10 cellular contexts compared by ENCODE assay signal in genomic region chr10:6507311-6507710, GRCh38.
DNase-seq lines count a peak whose midpoint lies in the region; ATAC-seq and TF ChIP-seq lines count a peak whose summit lies in the region.
"Had no signal": no experiment of that assay in that cellular context is flagged by ENCODE, and none has a peak within 500 bp of the region (broad histone marks: within the 10 kb centered on the region; RNA-seq: fewer than 3 reads in every experiment).

No MANE protein-coding gene starts in this region.

- intact Hi-C loops in body of pancreas (cut with DNase I), result no loop called here

- TF ChIP-seq POLR2A in body of pancreas (IDR thresholded peaks at IDR 0.05), result no peak

- no peaks in the 10 kb centered on the region for H3K9me3 ChIP-seq in body of pancreas

- peak; percentile 86 to 92 for ATAC-seq in activated T-cell treated with anti-CD3 and anti-CD28 coated beads, Interleukin-2, amount 50 U/mL, for 4 hours
- ATAC-seq in HG02678 (IDR thresholded peaks at IDR 0.05; ENCODE audit: unreplicated experiment), result peak; percentile 93
- peak; percentile 98 for ATAC-seq in activated T-cell treated with anti-CD3 and anti-CD28 coated beads, Interleukin-2, amount 50 U/mL, for 72 hours (replicated peaks in 1 of 2)
- ATAC-seq in stimulated activated naive B cell treated with anti-CD40 and anti-IgM and Interleukin-4, amounts not matched to agents 10 μg/mL and 1 μg/mL and 100 μg/mL, for 72 hours (replicated peaks), result peak; percentile 94 to 97
- ATAC-seq in body of pancreas, result no peak

- no peaks in the 10 kb centered on the region for H3K36me3 ChIP-seq in body of pancreas (replicated peaks in 1 of 2; ENCODE audit: insufficient read depth in 1 of 2, low read depth in 2 of 2)

- WGBS in body of pancreas, 2 donors, result 84 to 88% methylated on average over 5 of the region's 5 CpGs

- H3K27ac Mint-ChIP-seq in activated T-cell treated with anti-CD3 and anti-CD28 coated beads, Interleukin-2, amount 50 U/mL, for 72 hours, result peak overlapping the region; percentile 98
- no peak overlapping the region for H3K27ac Mint-ChIP-seq in stimulated activated naive B cell treated with anti-CD40 and anti-IgM and Interleukin-4, amounts not matched to agents 10 μg/mL and 1 μg/mL and 100 μg/mL, for 72 hours

- peak overlapping the region; percentile 22 for H3K4me3 Mint-ChIP-seq in activated T-cell treated with anti-CD3 and anti-CD28 coated beads, Interleukin-2, amount 50 U/mL, for 4 hours
- peak overlapping the region; percentile 38 to 90 for H3K4me3 Mint-ChIP-seq in activated T-cell treated with anti-CD3 and anti-CD28 coated beads, Interleukin-2, amount 50 U/mL, for 72 hours
- H3K4me3 Mint-ChIP-seq in stimulated activated naive B cell treated with anti-CD40 and anti-IgM and Interleukin-4, amounts not matched to agents 10 μg/mL and 1 μg/mL and 100 μg/mL, for 72 hours, result no peak overlapping the region

- TF ChIP-seq CTCF in body of pancreas (IDR thresholded peaks at IDR 0.05), result no peak

- H3K27ac ChIP-seq in body of pancreas, result no peak overlapping the region
- H3K27ac ChIP-seq: coronary artery had no signal

- H3K27me3 ChIP-seq in body of pancreas, result no peaks in the 10 kb centered on the region

- DNase-seq in activated T-cell treated with anti-CD3 and anti-CD28 coated beads, Interleukin-2, amount 50 U/mL, for 4 hours, result no peak
- DNase-seq in activated T-cell treated with anti-CD3 and anti-CD28 coated beads, Interleukin-2, amount 50 U/mL, for 1 hour, result no peak
- peak; percentile 65 to 70 for DNase-seq in activated T-cell treated with anti-CD3 and anti-CD28 coated beads, Interleukin-2, amount 50 U/mL, for 72 hours
- DNase-seq in stimulated activated naive B cell treated with anti-CD40 and anti-IgM and Interleukin-4, amounts not matched to agents 10 μg/mL and 1 μg/mL and 100 μg/mL, for 72 hours, result peak; percentile 49
- no peak for DNase-seq in NCI-H146 (lab: John Stamatoyannopoulos, UW)
- DNase-seq in OCI-M2 (lab: John Stamatoyannopoulos, UW; ENCODE audit: unreplicated experiment), result no peak
- no peak for DNase-seq in body of pancreas
- DNase-seq: NCI-H69 had no signal

- H3K4me1 Mint-ChIP-seq in activated T-cell treated with anti-CD3 and anti-CD28 coated beads, Interleukin-2, amount 50 U/mL, for 4 hours (ENCODE audit: low read depth), result peaks cover 63% of the 10 kb centered on the region
- peaks cover 76% of the 10 kb centered on the region for H3K4me1 Mint-ChIP-seq in activated T-cell treated with anti-CD3 and anti-CD28 coated beads, Interleukin-2, amount 50 U/mL, for 72 hours (ENCODE audit: low read depth)
- peaks cover 7 to 21% of the 10 kb centered on the region in 2 donors for H3K4me1 Mint-ChIP-seq in stimulated activated naive B cell treated with anti-CD40 and anti-IgM and Interleukin-4, amounts not matched to agents 10 μg/mL and 1 μg/mL and 100 μg/mL, for 72 hours

- H3K36me3 Mint-ChIP-seq in activated T-cell treated with anti-CD3 and anti-CD28 coated beads, Interleukin-2, amount 50 U/mL, for 4 hours (ENCODE audit: insufficient read depth), result peaks cover 59% of the 10 kb centered on the region
- H3K36me3 Mint-ChIP-seq in activated T-cell treated with anti-CD3 and anti-CD28 coated beads, Interleukin-2, amount 50 U/mL, for 72 hours (ENCODE audit: insufficient read depth in 2 of 2), result peaks cover 36 to 67% of the 10 kb centered on the region in 2 donors
- peaks cover 0 to 6% of the 10 kb centered on the region in 2 donors for H3K36me3 Mint-ChIP-seq in stimulated activated naive B cell treated with anti-CD40 and anti-IgM and Interleukin-4, amounts not matched to agents 10 μg/mL and 1 μg/mL and 100 μg/mL, for 72 hours

- no peak overlapping the region for H3K4me3 ChIP-seq in body of pancreas
- H3K4me3 ChIP-seq: coronary artery had no signal

- H3K9me3 Mint-ChIP-seq in activated T-cell treated with anti-CD3 and anti-CD28 coated beads, Interleukin-2, amount 50 U/mL, for 4 hours, result peaks cover 8% of the 10 kb centered on the region
- peaks cover 9 to 15% of the 10 kb centered on the region in 2 donors for H3K9me3 Mint-ChIP-seq in activated T-cell treated with anti-CD3 and anti-CD28 coated beads, Interleukin-2, amount 50 U/mL, for 72 hours
- peaks cover 3 to 5% of the 10 kb centered on the region in 2 donors for H3K9me3 Mint-ChIP-seq in stimulated activated naive B cell treated with anti-CD40 and anti-IgM and Interleukin-4, amounts not matched to agents 10 μg/mL and 1 μg/mL and 100 μg/mL, for 72 hours

- no peaks in the 10 kb centered on the region for H3K4me1 ChIP-seq in body of pancreas

- no peaks in the 10 kb centered on the region for H3K27me3 Mint-ChIP-seq in activated T-cell treated with anti-CD3 and anti-CD28 coated beads, Interleukin-2, amount 50 U/mL, for 4 hours (ENCODE audit: low read depth)
- no peaks in the 10 kb centered on the region for H3K27me3 Mint-ChIP-seq in activated T-cell treated with anti-CD3 and anti-CD28 coated beads, Interleukin-2, amount 50 U/mL, for 72 hours (ENCODE audit: low read depth)
- peaks cover 0 to 4% of the 10 kb centered on the region in 2 donors for H3K27me3 Mint-ChIP-seq in stimulated activated naive B cell treated with anti-CD40 and anti-IgM and Interleukin-4, amounts not matched to agents 10 μg/mL and 1 μg/mL and 100 μg/mL, for 72 hours

Comparison
In these comparisons a context has a peak if more than half of its experiments do, and no peak if none do; other contexts are left out.
1. DNase-seq: peak in activated T-cell treated with anti-CD3 and anti-CD28 coated beads, Interleukin-2, amount 50 U/mL, for 72 hours (2 of 2) and stimulated activated naive B cell treated with anti-CD40 and anti-IgM and Interleukin-4, amounts not matched to agents 10 μg/mL and 1 μg/mL and 100 μg/mL, for 72 hours (single experiment); none in activated T-cell treated with anti-CD3 and anti-CD28 coated beads, Interleukin-2, amount 50 U/mL, for 4 hours (single experiment), activated T-cell treated with anti-CD3 and anti-CD28 coated beads, Interleukin-2, amount 50 U/mL, for 1 hour (single experiment), NCI-H146 (single experiment), OCI-M2 (single experiment) and body of pancreas (0 of 4).
2. H3K4me3 Mint-ChIP-seq: peak in activated T-cell treated with anti-CD3 and anti-CD28 coated beads, Interleukin-2, amount 50 U/mL, for 4 hours (single experiment) and activated T-cell treated with anti-CD3 and anti-CD28 coated beads, Interleukin-2, amount 50 U/mL, for 72 hours (2 of 2); none in stimulated activated naive B cell treated with anti-CD40 and anti-IgM and Interleukin-4, amounts not matched to agents 10 μg/mL and 1 μg/mL and 100 μg/mL, for 72 hours (0 of 2).